8 cellular contexts compared by ENCODE assay signal in genomic region chr3:161220850-161221753, GRCh38. TPM values are rescaled to one million over a fixed set of nuclear protein-coding genes. Genes with fewer than 3 reads are reported as not detected.
A peak's percentile ranks its signal among the peaks of the same experiment; 100 is the strongest.
DNase-seq lines count a peak whose midpoint lies in the region; ATAC-seq lines count a peak whose summit lies in the region.

Gene NMD3 (plus strand): TSS chr3:161221311. CDS start chr3:161222014, 703 bp downstream.

- no peak within 1 kb of the TSS for H4K5ac ChIP-seq in mesendoderm (ENCODE audit: low read length)

- DNase-seq in COLO668 (lab: John Stamatoyannopoulos, UW; ENCODE audit: unreplicated experiment) (peak; percentile 90), HT1080 (ENCODE audit: low read depth) (peak; percentile 94), NOMO-1 treated with DMSO at 0.1 percent for 48 hours (lab: John Stamatoyannopoulos, UW; ENCODE audit: unreplicated experiment) (peak; percentile 94), mesendoderm (peak; percentile 97)
- peak; percentile 78 to 82 (median 82) for DNase-seq in activated CD8-positive, alpha-beta memory T cell treated with anti-CD3 and anti-CD28 coated beads for 48 hours (ENCODE audit: low read depth in 2 of 3, low spot score in 2 of 3)
- DNase-seq in stimulated activated CD8-positive, alpha-beta memory T cell treated with anti-CD3 and anti-CD28 coated beads, Interleukin-15, amount 100 ng/mL, for 1 hour (ENCODE audit: low read depth): peak; percentile 89

- H3K36me3 ChIP-seq in endocrine pancreas (ENCODE audit: control insufficient read depth, insufficient read depth, low read length): no peaks in the 10 kb centered on the region
- H3K36me3 ChIP-seq in mesendoderm (ENCODE audit: control insufficient read depth, insufficient read depth, low read length): no peaks in the 10 kb centered on the region

- peak within 1 kb of the TSS; percentile 90 for H4K8ac ChIP-seq in mesendoderm (ENCODE audit: low read depth, low read length)

- no peaks in the 10 kb centered on the region for H3K9me3 ChIP-seq in endocrine pancreas (ENCODE audit: control insufficient read depth, low read length)

- H3K56ac ChIP-seq in mesendoderm (ENCODE audit: low read length): peak within 1 kb of the TSS; percentile 90

- no peaks in the 10 kb centered on the region for H3K79me1 ChIP-seq in mesendoderm (ENCODE audit: low read length)

- H3K9ac ChIP-seq in endocrine pancreas (ENCODE audit: control insufficient read depth, insufficient read depth, low read length) (peak within 1 kb of the TSS; percentile 86), mesendoderm (ENCODE audit: low read length) (peak within 1 kb of the TSS; percentile 86)

- H3K4me3 ChIP-seq in endocrine pancreas (ENCODE audit: control insufficient read depth, insufficient read depth, low read length): peak within 1 kb of the TSS; percentile 99
- peak within 1 kb of the TSS; percentile 91 for H3K4me3 ChIP-seq in mesendoderm (ENCODE audit: low read length)

- H2AK5ac ChIP-seq in mesendoderm (ENCODE audit: low read length): no peak within 1 kb of the TSS

- H3K4ac ChIP-seq in mesendoderm (ENCODE audit: low read depth, low read length): peak within 1 kb of the TSS; percentile 46

- H3K79me2 ChIP-seq in mesendoderm (ENCODE audit: control insufficient read depth, insufficient read depth, low read length): peaks cover 28% of the 10 kb centered on the region

- H3K23ac ChIP-seq in mesendoderm (ENCODE audit: low read length): peak within 1 kb of the TSS; percentile 38

- peak within 1 kb of the TSS; percentile 80 for H3K27ac ChIP-seq in mesendoderm (ENCODE audit: low read depth, low read length)

- peak within 1 kb of the TSS; percentile 63 for H3K4me2 ChIP-seq in mesendoderm (ENCODE audit: low read length)

- H2BK120ac ChIP-seq in mesendoderm (ENCODE audit: low read depth, low read length): no peak within 1 kb of the TSS

- peak within 1 kb of the TSS; percentile 72 for H3K18ac ChIP-seq in mesendoderm (ENCODE audit: low read length)

- peaks cover 9% of the 10 kb centered on the region for H3K4me1 ChIP-seq in endocrine pancreas (ENCODE audit: control insufficient read depth, insufficient read depth, low read length)
- peaks cover 2% of the 10 kb centered on the region for H3K4me1 ChIP-seq in mesendoderm (ENCODE audit: control insufficient read depth, low read depth, low read length)

- H2BK15ac ChIP-seq in mesendoderm (replicated peaks; ENCODE audit: low read depth): no peak within 1 kb of the TSS

- no peaks in the 10 kb centered on the region for H3K27me3 ChIP-seq in endocrine pancreas (ENCODE audit: control insufficient read depth, insufficient read depth, low read length)
- H3K27me3 ChIP-seq in mesendoderm (ENCODE audit: insufficient read depth, low read length, poor library complexity): no peaks in the 10 kb centered on the region

- no peak within 1 kb of the TSS for H2BK5ac ChIP-seq in mesendoderm (ENCODE audit: low read length)

- WGBS in mesendoderm (ENCODE audit: extremely low coverage, insufficient coverage, low lambda C conversion rate): no CpG with 5 or more reads among the region's 71 CpGs

- ATAC-seq in GM21360 (IDR thresholded peaks at IDR 0.05; ENCODE audit: unreplicated experiment): peak; percentile 98

RNA-seq across cellular contexts. Expression of gene NMD3, which starts in this region (rescaled TPM):
- total RNA-seq in HT1080 (2014; rRNA removed; shearing (Covaris generic)): 70.0 and 74.2 TPM in 2 replicates
- 101 and 110 TPM in 2 replicates for polyA plus RNA-seq in HT1080 (2015; cell fraction: cytosol; rRNA removed)
- 162 and 192 TPM in 2 replicates for polyA plus RNA-seq in HT1080 (2015; cell fraction: nucleus; rRNA removed)
- 45.6 TPM for polyA plus RNA-seq in mesendoderm (2013, experiment 1 of 2)
- polyA plus RNA-seq in mesendoderm (2013, experiment 2 of 2): 46.3 TPM

Comparison
In these comparisons a context has a peak if more than half of its experiments do, and no peak if none do; other contexts are left out.
1. Peak in every context shown above with its lines: DNase-seq, ATAC-seq, H3K4me3 ChIP-seq and H3K27ac ChIP-seq.